Comparison of ENCODE assay signal across 20 cellular contexts in genomic region chr7:120079022-120079421, GRCh38.
"Had no signal": no experiment of that assay in that cellular context is flagged by ENCODE, and none has a peak within 500 bp of the region (broad histone marks: within the 10 kb centered on the region; RNA-seq: fewer than 3 reads in every experiment).

No MANE protein-coding gene starts in this region.

- H3K4me3 Mint-ChIP-seq: endodermal cell, naive B cell, nephron had no signal

- H3K27me3 Mint-ChIP-seq: naive B cell had no signal

- H3K9me3 Mint-ChIP-seq: endodermal cell, nephron had no signal

- H3K27ac Mint-ChIP-seq: endodermal cell had no signal

- H3K4me1 Mint-ChIP-seq: endodermal cell, naive B cell, nephron had no signal

- DNase-seq: colonic mucosa; dermis blood vessel endothelial cell; endodermal cell; erythroblast; foreskin keratinocyte; hippocampal formation; mesendoderm; naive B cell; posterior cingulate gyrus; sigmoid colon; stimulated activated CD4-positive, alpha-beta T cell treated with anti-CD3 and anti-CD28 coated beads, Interleukin-12 subunit alpha, Interleukin-12 subunit beta, amount 100 ng/mL, for 4 hours; stimulated activated naive CD4-positive, alpha-beta T cell; stomach; substantia nigra; transverse colon had no signal

- H3K4me1 ChIP-seq: colonic mucosa, foreskin keratinocyte, right atrium auricular region, sigmoid colon, stomach, transverse colon had no signal

- H3K4me3 ChIP-seq: colonic mucosa, right atrium auricular region, sigmoid colon, skin epidermis, stomach, thoracic aorta, transverse colon had no signal

- H3K9me3 ChIP-seq: colonic mucosa, neutrophil, sigmoid colon, stomach, thoracic aorta, transverse colon had no signal

- H3K27ac ChIP-seq: colonic mucosa, foreskin keratinocyte, neutrophil, right atrium auricular region, sigmoid colon, skin epidermis, stomach, thoracic aorta, transverse colon had no signal

- H3K36me3 Mint-ChIP-seq: naive B cell had no signal

- ATAC-seq: foreskin keratinocyte had no signal

- H3K36me3 ChIP-seq: colonic mucosa, neutrophil, right atrium auricular region, sigmoid colon, stomach, thoracic aorta, transverse colon had no signal

- H3K27me3 ChIP-seq: colonic mucosa, foreskin keratinocyte, neutrophil, right atrium auricular region, sigmoid colon, stomach, transverse colon had no signal
